Comparison of ENCODE assay signal across 16 cellular contexts in the genomic region with DNA sequence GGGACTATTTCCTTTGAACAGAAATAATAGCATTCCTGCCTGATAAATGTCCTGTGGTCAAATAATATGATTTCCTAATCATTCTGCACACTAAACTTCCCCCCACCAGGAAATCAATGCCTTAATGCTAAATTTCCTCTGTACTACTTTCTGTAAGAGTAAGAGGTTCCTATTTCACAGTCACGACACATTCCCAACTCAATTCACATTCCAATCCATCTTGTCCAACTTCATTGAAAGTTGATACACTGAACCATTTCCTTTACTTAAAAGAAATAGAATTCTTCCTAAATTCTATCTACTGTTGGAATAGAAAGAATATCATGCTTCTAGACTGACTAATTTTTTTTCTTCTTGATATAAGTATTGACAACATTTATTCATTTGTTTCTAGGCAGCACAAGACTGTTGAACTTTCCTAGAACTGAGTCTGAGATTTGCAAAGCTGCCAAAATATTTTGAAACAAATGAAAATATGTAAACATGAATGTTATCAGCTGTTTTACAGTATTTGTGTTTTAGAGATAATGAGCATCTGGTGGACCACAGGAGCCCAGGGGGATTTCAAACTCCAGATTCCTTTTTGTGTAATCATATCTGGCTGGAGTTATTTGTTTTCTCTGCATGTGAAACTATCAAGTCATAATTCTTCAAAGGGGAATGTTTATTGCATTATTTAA.
DNase-seq lines count a peak whose midpoint lies in the region; ATAC-seq and TF ChIP-seq lines count a peak whose summit lies in the region.
"Had no signal": no experiment of that assay in that cellular context is flagged by ENCODE, and none has a peak within 500 bp of the region (broad histone marks: within the 10 kb centered on the region; RNA-seq: fewer than 3 reads in every experiment).

No MANE protein-coding gene starts in this region.

- intact Hi-C loops in Right ventricle myocardium inferior (cut with DNase I) (no loop called here), cardiac septum (cut with DNase I) (no loop called here), head of caudate nucleus (cut with DNase I) (no loop called here)

- H3K4me3 ChIP-seq in SK-N-SH (ENCODE audit: low read depth in 2 of 2, low read length in 1 of 2), result no peak overlapping the region
- H3K4me3 ChIP-seq in fibroblast of pulmonary artery (replicated peaks; ENCODE audit: low read depth, low read length), result no peak overlapping the region
- no peak overlapping the region for H3K4me3 ChIP-seq in smooth muscle cell
- H3K4me3 ChIP-seq: GM23338, hepatocyte, uterus had no signal

- H3K9me2 ChIP-seq in SK-N-SH, result no peaks in the 10 kb centered on the region

- H2AFZ ChIP-seq in SK-N-SH (ENCODE audit: low read depth), result no peak overlapping the region
- no peak overlapping the region for H2AFZ ChIP-seq in smooth muscle cell (ENCODE audit: low read depth)
- H2AFZ ChIP-seq: GM23338, hepatocyte, parathyroid adenoma had no signal

- no peak overlapping the region for H3K4me2 ChIP-seq in SK-N-SH
- H3K4me2 ChIP-seq in smooth muscle cell, result peak overlapping the region; percentile 54
- H3K4me2 ChIP-seq: GM23338, hepatocyte had no signal

- TF ChIP-seq EP300 in SK-N-SH (IDR thresholded peaks at IDR 0.05; ENCODE audit: borderline replicate concordance in 1 of 2, low read depth in 1 of 2, low read length in 1 of 2), result peak; percentile 10 to 86; a peak in 2 of 4 replicates

- TF ChIP-seq CTCF in SK-N-SH (IDR thresholded peaks at IDR 0.05) (no peak), fibroblast of pulmonary artery (IDR thresholded peaks at IDR 0.05; ENCODE audit: low read length, missing control alignments) (no peak), smooth muscle cell (IDR thresholded peaks at IDR 0.05; ENCODE audit: borderline replicate concordance, insufficient read depth, poor library complexity, severe bottlenecking) (no peak)

- H3K9me3 ChIP-seq in SK-N-SH (no peaks in the 10 kb centered on the region), smooth muscle cell (replicated peaks; ENCODE audit: low read depth) (no peaks in the 10 kb centered on the region)
- H3K9me3 ChIP-seq: uterus had no signal

- peaks cover 14% of the 10 kb centered on the region for H3F3A ChIP-seq in SK-N-SH (replicated peaks; ENCODE audit: insufficient read depth)
- peaks cover 18% of the 10 kb centered on the region for H3F3A ChIP-seq in smooth muscle cell (ENCODE audit: low read depth)

- no peak for DNase-seq in Right ventricle myocardium inferior (ENCODE audit: missing footprints)
- no peak for DNase-seq in cardiac septum (ENCODE audit: low spot score)
- DNase-seq in SK-N-SH, result peak; percentile 57
- peak; percentile 90 for DNase-seq in fibroblast of pulmonary artery (ENCODE audit: low read depth)
- DNase-seq in smooth muscle cell (lab: John Stamatoyannopoulos, UW; ENCODE audit: unreplicated experiment), result no peak
- no peak for DNase-seq in head of caudate nucleus
- DNase-seq: ACHN; activated naive CD4-positive, alpha-beta T cell treated with anti-CD3 and anti-CD28 coated beads, Interleukin-2, amount 50 U/mL, for 16 hours; NCI-H510A treated with DMSO at 0.1 percent for 48 hours; uterus had no signal

- 36% methylated on average over 1 of the region's 1 CpG for WGBS in SK-N-SH (ENCODE audit: low lambda C conversion rate)
- 28% methylated on average over 1 of the region's 1 CpG for WGBS in smooth muscle cell (ENCODE audit: low lambda C conversion rate)

- H3K27ac ChIP-seq in SK-N-SH (ENCODE audit: low read depth in 2 of 2, low read length in 1 of 2) (peak overlapping the region; percentile 8 to 51; a peak in 2 of 4 replicates), smooth muscle cell (ENCODE audit: low read depth) (peak overlapping the region; percentile 66)
- H3K27ac ChIP-seq: hepatocyte, parathyroid adenoma, uterus had no signal

- POLR2A ChIA-PET in SK-N-SH (lab: Yijun Ruan, JAX), result no interaction called here

- ATAC-seq in Right ventricle myocardium inferior (peak; percentile 57), HG03378 (IDR thresholded peaks at IDR 0.05; ENCODE audit: unreplicated experiment) (no peak), GM19467 (IDR thresholded peaks at IDR 0.05; ENCODE audit: unreplicated experiment) (no peak)
- ATAC-seq: GM23338; stimulated activated effector memory CD8-positive, alpha-beta T cell treated with anti-CD3 and anti-CD28 coated beads, Interleukin-12 subunit alpha, Interleukin-12 subunit beta, amount 100 ng/mL, for 72 hours had no signal

- H3K4me1 ChIP-seq in SK-N-SH (ENCODE audit: control insufficient read depth in 1 of 2, insufficient read depth in 2 of 2, low read depth in 1 of 2, low read length in 1 of 2) (peaks cover 10 to 24% of the 10 kb centered on the region in 2 experiments; a peak in 3 of 4 replicates), smooth muscle cell (ENCODE audit: low read depth) (peaks cover 6% of the 10 kb centered on the region)
- H3K4me1 ChIP-seq: uterus had no signal

- H3K79me2 ChIP-seq in SK-N-SH (ENCODE audit: insufficient read depth) (peaks cover 2% of the 10 kb centered on the region; the same call in 1 of the 2 replicates), smooth muscle cell (ENCODE audit: low read depth) (peaks cover 75% of the 10 kb centered on the region)
- H3K79me2 ChIP-seq: parathyroid adenoma had no signal

- H3K9ac ChIP-seq in SK-N-SH (no peak overlapping the region), smooth muscle cell (ENCODE audit: low read depth) (no peak overlapping the region)
- H3K9ac ChIP-seq: parathyroid adenoma had no signal

- H3K27me3 ChIP-seq in SK-N-SH (ENCODE audit: insufficient read depth), result no peaks in the 10 kb centered on the region
- H3K27me3 ChIP-seq in smooth muscle cell (ENCODE audit: low read depth), result no peaks in the 10 kb centered on the region
- H3K27me3 ChIP-seq: hepatocyte, uterus had no signal

- CTCF ChIA-PET in SK-N-SH (lab: Yijun Ruan, JAX), result no interaction called here

- peaks cover 0 to 6% of the 10 kb centered on the region in 2 experiments for H3K36me3 ChIP-seq in SK-N-SH (replicated peaks in 1 of 2; ENCODE audit: control insufficient read depth in 1 of 2, insufficient read depth in 2 of 2, low read length in 1 of 2)
- no peaks in the 10 kb centered on the region for H3K36me3 ChIP-seq in smooth muscle cell (ENCODE audit: low read depth)
- H3K36me3 ChIP-seq: uterus had no signal

- TF ChIP-seq RAD21 in SK-N-SH (IDR thresholded peaks at IDR 0.05; ENCODE audit: low read length), result no peak

- H4K20me1 ChIP-seq in SK-N-SH (ENCODE audit: insufficient read depth) (no peaks in the 10 kb centered on the region), smooth muscle cell (ENCODE audit: low read depth) (peaks cover 66% of the 10 kb centered on the region)

TF ChIP-seq in SK-N-SH, 30 proteins besides CTCF, POLR2A, EP300 and RAD21 (continues in another document):
- TF ChIP-seq, protein P1, sequence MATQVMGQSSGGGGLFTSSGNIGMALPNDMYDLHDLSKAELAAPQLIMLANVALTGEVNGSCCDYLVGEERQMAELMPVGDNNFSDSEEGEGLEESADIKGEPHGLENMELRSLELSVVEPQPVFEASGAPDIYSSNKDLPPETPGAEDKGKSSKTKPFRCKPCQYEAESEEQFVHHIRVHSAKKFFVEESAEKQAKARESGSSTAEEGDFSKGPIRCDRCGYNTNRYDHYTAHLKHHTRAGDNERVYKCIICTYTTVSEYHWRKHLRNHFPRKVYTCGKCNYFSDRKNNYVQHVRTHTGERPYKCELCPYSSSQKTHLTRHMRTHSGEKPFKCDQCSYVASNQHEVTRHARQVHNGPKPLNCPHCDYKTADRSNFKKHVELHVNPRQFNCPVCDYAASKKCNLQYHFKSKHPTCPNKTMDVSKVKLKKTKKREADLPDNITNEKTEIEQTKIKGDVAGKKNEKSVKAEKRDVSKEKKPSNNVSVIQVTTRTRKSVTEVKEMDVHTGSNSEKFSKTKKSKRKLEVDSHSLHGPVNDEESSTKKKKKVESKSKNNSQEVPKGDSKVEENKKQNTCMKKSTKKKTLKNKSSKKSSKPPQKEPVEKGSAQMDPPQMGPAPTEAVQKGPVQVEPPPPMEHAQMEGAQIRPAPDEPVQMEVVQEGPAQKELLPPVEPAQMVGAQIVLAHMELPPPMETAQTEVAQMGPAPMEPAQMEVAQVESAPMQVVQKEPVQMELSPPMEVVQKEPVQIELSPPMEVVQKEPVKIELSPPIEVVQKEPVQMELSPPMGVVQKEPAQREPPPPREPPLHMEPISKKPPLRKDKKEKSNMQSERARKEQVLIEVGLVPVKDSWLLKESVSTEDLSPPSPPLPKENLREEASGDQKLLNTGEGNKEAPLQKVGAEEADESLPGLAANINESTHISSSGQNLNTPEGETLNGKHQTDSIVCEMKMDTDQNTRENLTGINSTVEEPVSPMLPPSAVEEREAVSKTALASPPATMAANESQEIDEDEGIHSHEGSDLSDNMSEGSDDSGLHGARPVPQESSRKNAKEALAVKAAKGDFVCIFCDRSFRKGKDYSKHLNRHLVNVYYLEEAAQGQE (IDR thresholded peaks at IDR 0.05; ENCODE audit: low read depth, low read length), result no peak
- TF ChIP-seq RXRA (IDR thresholded peaks at IDR 0.05; ENCODE audit: borderline replicate concordance, low read depth) (no peak), FOXJ3 (CRISPR knock-in tag; IDR thresholded peaks at IDR 0.05) (no peak), TCF12 (IDR thresholded peaks at IDR 0.05) (peak; percentile 77), POLR2AphosphoS5 (IDR thresholded peaks at IDR 0.05; ENCODE audit: low read depth, low read length) (peak; percentile 52; the same call in 1 of the 2 replicates), CHD2 (IDR thresholded peaks at IDR 0.05; ENCODE audit: low read length, partially characterized antibody) (peak; percentile 60), GATA2 (CRISPR knock-in tag; IDR thresholded peaks at IDR 0.05) (peak; percentile 44; the same call in 1 of the 2 replicates), RFX5 (IDR thresholded peaks at IDR 0.05; ENCODE audit: low read length) (no peak), SMC3 (IDR thresholded peaks at IDR 0.05; ENCODE audit: low read depth, low read length) (no peak)
- TF ChIP-seq, protein P2, sequence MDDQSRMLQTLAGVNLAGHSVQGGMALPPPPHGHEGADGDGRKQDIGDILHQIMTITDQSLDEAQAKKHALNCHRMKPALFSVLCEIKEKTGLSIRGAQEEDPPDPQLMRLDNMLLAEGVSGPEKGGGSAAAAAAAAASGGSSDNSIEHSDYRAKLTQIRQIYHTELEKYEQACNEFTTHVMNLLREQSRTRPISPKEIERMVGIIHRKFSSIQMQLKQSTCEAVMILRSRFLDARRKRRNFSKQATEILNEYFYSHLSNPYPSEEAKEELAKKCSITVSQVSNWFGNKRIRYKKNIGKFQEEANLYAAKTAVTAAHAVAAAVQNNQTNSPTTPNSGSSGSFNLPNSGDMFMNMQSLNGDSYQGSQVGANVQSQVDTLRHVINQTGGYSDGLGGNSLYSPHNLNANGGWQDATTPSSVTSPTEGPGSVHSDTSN (IDR thresholded peaks at IDR 0.05), result peak; percentile 75
- TF ChIP-seq, protein P3, sequence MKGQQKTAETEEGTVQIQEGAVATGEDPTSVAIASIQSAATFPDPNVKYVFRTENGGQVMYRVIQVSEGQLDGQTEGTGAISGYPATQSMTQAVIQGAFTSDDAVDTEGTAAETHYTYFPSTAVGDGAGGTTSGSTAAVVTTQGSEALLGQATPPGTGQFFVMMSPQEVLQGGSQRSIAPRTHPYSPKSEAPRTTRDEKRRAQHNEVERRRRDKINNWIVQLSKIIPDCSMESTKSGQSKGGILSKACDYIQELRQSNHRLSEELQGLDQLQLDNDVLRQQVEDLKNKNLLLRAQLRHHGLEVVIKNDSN (IDR thresholded peaks at IDR 0.05; ENCODE audit: borderline replicate concordance, low read depth), result no peak

Comparison
In these comparisons a context has a peak if more than half of its experiments do, and no peak if none do; other contexts are left out.
1. DNase-seq: peak in SK-N-SH (single experiment) and fibroblast of pulmonary artery (single experiment); none in Right ventricle myocardium inferior (single experiment), cardiac septum (single experiment), smooth muscle cell (single experiment) and head of caudate nucleus (0 of 42).